ENCODE assay signal across 8 cellular contexts in the genomic region with DNA sequence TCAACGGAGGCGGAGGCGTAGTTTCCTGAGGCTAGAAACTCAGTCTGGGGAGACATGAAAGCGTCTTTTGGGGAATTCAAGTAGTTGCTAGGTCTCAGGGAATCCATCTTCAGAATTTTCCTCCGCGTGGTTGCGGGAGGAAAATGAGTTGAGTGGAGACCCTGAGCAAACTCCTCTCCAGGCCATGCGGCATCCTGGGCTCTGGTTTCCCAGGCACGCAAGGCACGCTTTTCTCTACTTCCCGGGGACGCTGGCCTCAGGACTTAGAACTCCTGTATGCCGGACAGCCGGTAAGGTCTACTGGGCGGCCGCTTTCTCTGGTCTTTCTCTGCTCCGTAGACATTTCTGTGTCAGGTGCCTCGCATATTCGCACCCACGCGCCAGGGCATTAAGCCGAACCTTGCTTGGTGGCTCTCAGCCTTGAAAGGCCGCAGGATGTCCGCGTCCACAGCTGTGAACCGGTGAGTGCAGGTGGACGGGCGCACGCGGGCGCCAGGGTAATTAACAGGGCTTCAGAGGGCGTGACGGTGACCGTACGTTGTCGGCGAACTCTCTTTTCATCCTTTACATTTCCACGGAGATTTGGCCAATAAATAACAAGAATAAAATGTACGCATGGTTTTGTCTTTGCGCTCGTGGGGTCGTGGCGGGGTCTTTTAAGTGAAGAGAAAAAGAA. TPM values are rescaled to one million over a fixed set of nuclear protein-coding genes. Genes with fewer than 3 reads are reported as not detected.
DNase-seq lines count a peak whose midpoint lies in the region; ATAC-seq and TF ChIP-seq lines count a peak whose summit lies in the region.

No MANE protein-coding gene starts in this region.

- peaks cover 23% of the 10 kb centered on the region for H3K27me3 ChIP-seq in CD8-positive, alpha-beta memory T cell (ENCODE audit: insufficient read depth, low read length, poor library complexity, severe bottlenecking)
- H3K27me3 ChIP-seq in dorsolateral prefrontal cortex (peaks cover 4 to 77% (median 54%) of the 10 kb centered on the region in 45 donors), neural cell (ENCODE audit: insufficient read depth, low read depth, low read length) (peaks cover 59% of the 10 kb centered on the region)

- intact Hi-C loops in dorsolateral prefrontal cortex (cut with DNase I): no loop called here

- no peaks in the 10 kb centered on the region for H3F3A ChIP-seq in neural cell (ENCODE audit: insufficient read depth, low read length, poor library complexity, severe bottlenecking)

- peaks cover 25% of the 10 kb centered on the region for H3K4me1 ChIP-seq in CD8-positive, alpha-beta memory T cell (ENCODE audit: insufficient read depth, low read length)

- no peak overlapping the region for H3K27ac ChIP-seq in CD8-positive, alpha-beta memory T cell (ENCODE audit: low read depth, low read length)
- H3K27ac ChIP-seq in dorsolateral prefrontal cortex (peak overlapping the region in 2 of 59 donors; percentile 25 to 46), neural cell (ENCODE audit: low read length) (no peak overlapping the region)

- H3K9me3 ChIP-seq in CD8-positive, alpha-beta memory T cell (ENCODE audit: low read length): no peaks in the 10 kb centered on the region
- no peaks in the 10 kb centered on the region for H3K9me3 ChIP-seq in neural cell (ENCODE audit: low read length)

- ATAC-seq in HG02763 (IDR thresholded peaks at IDR 0.05; ENCODE audit: unreplicated experiment) (no peak), GM21381 (IDR thresholded peaks at IDR 0.05; ENCODE audit: unreplicated experiment) (no peak)

- H3K27me3 Mint-ChIP-seq in CD8-positive, alpha-beta memory T cell: peaks cover 38 to 65% of the 10 kb centered on the region in 2 donors

- H3K9me2 ChIP-seq in neural cell (ENCODE audit: insufficient read depth, low read length): no peaks in the 10 kb centered on the region

- H3K27ac Mint-ChIP-seq in CD8-positive, alpha-beta memory T cell: no peak overlapping the region

- no peak for TF ChIP-seq RAD21 in neural cell (conservative IDR thresholded peaks at IDR 0.05)

- no peaks in the 10 kb centered on the region for H3K36me3 ChIP-seq in CD8-positive, alpha-beta memory T cell (ENCODE audit: insufficient read depth, low read length)
- no peaks in the 10 kb centered on the region for H3K36me3 ChIP-seq in neural cell (ENCODE audit: insufficient read depth, low read length)

- H3K4me2 ChIP-seq in neural cell (ENCODE audit: low read length): no peak overlapping the region

- TF ChIP-seq CTCF in dorsolateral prefrontal cortex (IDR thresholded peaks at IDR 0.05 in 54 of 56, conservative IDR thresholded peaks at IDR 0.05 in 2 of 56; ENCODE audit: low read depth in 1 of 56, partially characterized antibody in 56 of 56) (no peak), neural cell (IDR thresholded peaks at IDR 0.05; ENCODE audit: poor library complexity, severe bottlenecking) (no peak)

- no peak for TF ChIP-seq EP300 in neural cell (conservative IDR thresholded peaks at IDR 0.05; ENCODE audit: poor library complexity, severe bottlenecking)

- no peaks in the 10 kb centered on the region for H3K36me3 Mint-ChIP-seq in CD8-positive, alpha-beta memory T cell

- POLR2A ChIA-PET in CD8-positive, alpha-beta memory T cell (lab: Charles Lee): no interaction called here

- peak overlapping the region; percentile 44 for H3K4me3 ChIP-seq in CD8-positive, alpha-beta memory T cell (ENCODE audit: low read length)
- H3K4me3 ChIP-seq in dorsolateral prefrontal cortex (peak overlapping the region; percentile 26 to 74 (median 59)), neural cell (ENCODE audit: low read length) (peak overlapping the region; percentile 78)

- H3K9ac ChIP-seq in neural cell (ENCODE audit: low read length): peak overlapping the region; percentile 46

- no peak overlapping the region for H2AFZ ChIP-seq in neural cell (ENCODE audit: low read depth, low read length)

- no peaks in the 10 kb centered on the region for H3K79me2 ChIP-seq in neural cell (replicated peaks; ENCODE audit: insufficient read depth, low read length)

- H3K9me3 Mint-ChIP-seq in CD8-positive, alpha-beta memory T cell: no peaks in the 10 kb centered on the region

- no peaks in the 10 kb centered on the region for H4K20me1 ChIP-seq in neural cell (ENCODE audit: insufficient read depth)

- DNase-seq in CD8-positive, alpha-beta memory T cell: no peak
- DNase-seq in NCI-H510A treated with DMSO at 0.1 percent for 48 hours (lab: John Stamatoyannopoulos, UW) (peak; percentile 94), dorsolateral prefrontal cortex (no peak), NCI-H1694 treated with DMSO at 0.1 percent for 48 hours (lab: John Stamatoyannopoulos, UW) (no peak), HK-2 (ENCODE audit: unreplicated experiment) (no peak)

- CTCF ChIA-PET in CD8-positive, alpha-beta memory T cell (lab: Charles Lee): no interaction called here

- H3K4me1 Mint-ChIP-seq in CD8-positive, alpha-beta memory T cell: peaks cover 20 to 42% (median 38%) of the 10 kb centered on the region in 3 donors

- H3K4me3 Mint-ChIP-seq in CD8-positive, alpha-beta memory T cell: peak overlapping the region; percentile 76 to 89 (median 81)

TF ChIP-seq in neural cell, 6 proteins besides CTCF, POLR2A, EP300 and RAD21:
- TF ChIP-seq EZH2 (IDR thresholded peaks at IDR 0.05; ENCODE audit: borderline replicate concordance, insufficient read depth, low read length, poor library complexity, severe bottlenecking): no peak
- TF ChIP-seq SMC3 (conservative IDR thresholded peaks at IDR 0.05; ENCODE audit: poor library complexity): no peak
- no peak for TF ChIP-seq POLR2AphosphoS5 (IDR thresholded peaks at IDR 0.05)
- TF ChIP-seq MXI1 (conservative IDR thresholded peaks at IDR 0.05; ENCODE audit: poor library complexity, severe bottlenecking): no peak
- no peak for TF ChIP-seq TAF1 (IDR thresholded peaks at IDR 0.05; ENCODE audit: low read depth)
- TF ChIP-seq, protein P1, sequence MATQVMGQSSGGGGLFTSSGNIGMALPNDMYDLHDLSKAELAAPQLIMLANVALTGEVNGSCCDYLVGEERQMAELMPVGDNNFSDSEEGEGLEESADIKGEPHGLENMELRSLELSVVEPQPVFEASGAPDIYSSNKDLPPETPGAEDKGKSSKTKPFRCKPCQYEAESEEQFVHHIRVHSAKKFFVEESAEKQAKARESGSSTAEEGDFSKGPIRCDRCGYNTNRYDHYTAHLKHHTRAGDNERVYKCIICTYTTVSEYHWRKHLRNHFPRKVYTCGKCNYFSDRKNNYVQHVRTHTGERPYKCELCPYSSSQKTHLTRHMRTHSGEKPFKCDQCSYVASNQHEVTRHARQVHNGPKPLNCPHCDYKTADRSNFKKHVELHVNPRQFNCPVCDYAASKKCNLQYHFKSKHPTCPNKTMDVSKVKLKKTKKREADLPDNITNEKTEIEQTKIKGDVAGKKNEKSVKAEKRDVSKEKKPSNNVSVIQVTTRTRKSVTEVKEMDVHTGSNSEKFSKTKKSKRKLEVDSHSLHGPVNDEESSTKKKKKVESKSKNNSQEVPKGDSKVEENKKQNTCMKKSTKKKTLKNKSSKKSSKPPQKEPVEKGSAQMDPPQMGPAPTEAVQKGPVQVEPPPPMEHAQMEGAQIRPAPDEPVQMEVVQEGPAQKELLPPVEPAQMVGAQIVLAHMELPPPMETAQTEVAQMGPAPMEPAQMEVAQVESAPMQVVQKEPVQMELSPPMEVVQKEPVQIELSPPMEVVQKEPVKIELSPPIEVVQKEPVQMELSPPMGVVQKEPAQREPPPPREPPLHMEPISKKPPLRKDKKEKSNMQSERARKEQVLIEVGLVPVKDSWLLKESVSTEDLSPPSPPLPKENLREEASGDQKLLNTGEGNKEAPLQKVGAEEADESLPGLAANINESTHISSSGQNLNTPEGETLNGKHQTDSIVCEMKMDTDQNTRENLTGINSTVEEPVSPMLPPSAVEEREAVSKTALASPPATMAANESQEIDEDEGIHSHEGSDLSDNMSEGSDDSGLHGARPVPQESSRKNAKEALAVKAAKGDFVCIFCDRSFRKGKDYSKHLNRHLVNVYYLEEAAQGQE (IDR thresholded peaks at IDR 0.05; ENCODE audit: borderline replicate concordance): no peak

RNA-seq across cellular contexts. Expression of gene RBM20, which starts 1.0 kb away (rescaled TPM):
- total RNA-seq in CD8-positive, alpha-beta memory T cell: under 1 TPM; 0.07 to 0.09 TPM
- polyA plus RNA-seq in CD8-positive, alpha-beta memory T cell: not detected
- 1 to 10 TPM in 117 of 120 experiments, under 1 TPM in 3; 0.40 to 4.5 (median 2.1) TPM for total RNA-seq in dorsolateral prefrontal cortex
- 0.07 and 0.58 TPM in 2 replicates for polyA plus RNA-seq in neural cell
- 0.12 and 0.49 TPM in 2 replicates for polyA minus RNA-seq in neural cell
